11 cellular contexts compared by ENCODE assay signal in the genomic region with DNA sequence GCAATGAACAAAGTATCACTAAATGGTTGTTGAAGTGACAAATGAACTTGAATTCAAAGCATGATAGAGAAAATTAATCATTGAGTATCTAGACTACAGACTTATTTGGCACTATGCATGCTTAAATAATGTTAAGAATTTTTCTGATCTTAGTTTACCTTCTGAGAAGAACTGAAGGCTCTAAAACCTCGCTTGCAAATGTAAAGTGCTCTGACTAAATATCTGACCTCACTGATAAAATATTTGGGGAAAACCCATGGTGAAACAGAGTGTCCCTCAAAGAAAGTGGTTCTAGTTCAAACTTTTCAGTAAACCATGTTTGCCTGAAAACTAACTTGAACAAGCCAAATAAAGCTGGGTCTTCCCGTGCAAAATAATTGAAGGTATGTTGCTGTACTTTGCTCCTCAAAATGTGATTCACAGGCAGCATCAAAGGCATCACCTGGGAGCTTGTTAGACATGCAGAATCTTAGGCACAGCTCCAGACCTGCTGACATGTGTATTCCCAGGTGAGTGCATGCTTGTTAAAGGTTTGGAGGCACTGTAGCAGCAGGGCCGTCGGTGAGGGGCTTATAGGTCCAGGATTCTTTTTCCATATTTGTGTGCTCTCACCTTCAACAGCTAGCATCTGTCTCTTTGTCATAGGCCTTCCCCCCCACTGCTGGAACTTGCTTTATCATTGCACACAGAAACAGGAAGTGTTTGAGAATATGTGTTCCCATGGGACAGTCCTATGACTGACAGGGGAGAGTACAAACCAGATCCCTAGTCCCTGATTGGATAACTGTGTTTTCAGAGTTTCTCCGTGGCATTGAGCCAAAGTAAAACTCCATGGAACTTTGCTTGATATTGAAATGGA.
DNase-seq lines count a peak whose midpoint lies in the region; ATAC-seq and TF ChIP-seq lines count a peak whose summit lies in the region.
"Had no signal": no experiment of that assay in that cellular context is flagged by ENCODE, and none has a peak within 500 bp of the region (broad histone marks: within the 10 kb centered on the region; RNA-seq: fewer than 3 reads in every experiment).

No MANE protein-coding gene starts in this region.

- no peak overlapping the region for H3K27ac Mint-ChIP-seq in activated CD4-positive, alpha-beta memory T cell treated with anti-CD3 and anti-CD28 coated beads for 36 hours

- peak; percentile 4 for DNase-seq in SKM-1 treated with dmso at 0.1 percent for 144 hours (lab: John Stamatoyannopoulos, UW; ENCODE audit: unreplicated experiment)
- DNase-seq in SKM-1 (lab: John Stamatoyannopoulos, UW; ENCODE audit: unreplicated experiment) = no peak
- no peak for DNase-seq in RWPE2 (ENCODE audit: low spot score)
- DNase-seq in foreskin keratinocyte = peak; percentile 85 to 91
- DNase-seq in aorta = no peak
- no peak for DNase-seq in COLO668 (lab: John Stamatoyannopoulos, UW; ENCODE audit: unreplicated experiment)
- DNase-seq in activated T-cell treated with anti-CD3 and anti-CD28 coated beads, Interleukin-2, amount 50 U/mL, for 1 hour = no peak
- DNase-seq in activated CD4-positive, alpha-beta memory T cell treated with anti-CD3 and anti-CD28 coated beads for 36 hours = no peak
- DNase-seq: IMR-90 had no signal

- no peaks in the 10 kb centered on the region for H3K9me3 Mint-ChIP-seq in activated CD4-positive, alpha-beta memory T cell treated with anti-CD3 and anti-CD28 coated beads for 36 hours

- POLR2A ChIA-PET in activated CD4-positive, alpha-beta memory T cell treated with anti-CD3 and anti-CD28 coated beads for 36 hours (lab: Charles Lee) = no interaction called here

- H3K27me3 Mint-ChIP-seq in activated CD4-positive, alpha-beta memory T cell treated with anti-CD3 and anti-CD28 coated beads for 36 hours = no peaks in the 10 kb centered on the region

- TF ChIP-seq CTCF in RWPE2 (IDR thresholded peaks at IDR 0.05; ENCODE audit: poor library complexity, severe bottlenecking) (no peak), foreskin keratinocyte (conservative IDR thresholded peaks at IDR 0.05) (no peak)

- H3K36me3 Mint-ChIP-seq in activated CD4-positive, alpha-beta memory T cell treated with anti-CD3 and anti-CD28 coated beads for 36 hours = no peaks in the 10 kb centered on the region

- no peaks in the 10 kb centered on the region for H3K27me3 ChIP-seq in RWPE2 (ENCODE audit: insufficient read depth, poor library complexity, severe bottlenecking)
- H3K27me3 ChIP-seq in foreskin keratinocyte = no peaks in the 10 kb centered on the region
- H3K27me3 ChIP-seq in aorta (ENCODE audit: control insufficient read depth in 1 of 2, insufficient read depth in 2 of 2, low read length in 1 of 2) = no peaks in the 10 kb centered on the region

- H3K4me1 ChIP-seq in RWPE2 (ENCODE audit: insufficient read depth, poor library complexity, severe bottlenecking) (no peaks in the 10 kb centered on the region), foreskin keratinocyte (peaks cover 8% of the 10 kb centered on the region), aorta (ENCODE audit: control insufficient read depth in 1 of 2, insufficient read depth in 2 of 2, low read length in 2 of 2) (no peaks in the 10 kb centered on the region)

- CTCF ChIA-PET in activated CD4-positive, alpha-beta memory T cell treated with anti-CD3 and anti-CD28 coated beads for 36 hours (lab: Charles Lee) = no interaction called here

- no peak overlapping the region for H3K4me3 ChIP-seq in RWPE2 (ENCODE audit: severe bottlenecking)
- H3K4me3 ChIP-seq in aorta (ENCODE audit: low read length in 2 of 2) = no peak overlapping the region
- H3K4me3 ChIP-seq: coronary artery had no signal

- H3K4me3 Mint-ChIP-seq in activated CD4-positive, alpha-beta memory T cell treated with anti-CD3 and anti-CD28 coated beads for 36 hours = no peak overlapping the region

- 33% methylated on average over 5 of the region's 5 CpGs for WGBS in aorta, 2 donors

- no peaks in the 10 kb centered on the region for H3K9me3 ChIP-seq in RWPE2 (ENCODE audit: severe bottlenecking)
- H3K9me3 ChIP-seq in aorta (ENCODE audit: control insufficient read depth, low read length) = no peaks in the 10 kb centered on the region

- intact Hi-C loops in aorta (cut with DNase I) = no loop called here
- intact Hi-C loops in activated CD4-positive, alpha-beta memory T cell treated with anti-CD3 and anti-CD28 coated beads for 36 hours (cut with micrococcal nuclease) = no loop called here

- no peaks in the 10 kb centered on the region for H3K4me1 Mint-ChIP-seq in activated CD4-positive, alpha-beta memory T cell treated with anti-CD3 and anti-CD28 coated beads for 36 hours (ENCODE audit: low read depth)

- H3K27ac ChIP-seq in RWPE2 (ENCODE audit: poor library complexity, severe bottlenecking) = no peak overlapping the region
- peak overlapping the region; percentile 46 for H3K27ac ChIP-seq in foreskin keratinocyte
- no peak overlapping the region for H3K27ac ChIP-seq in aorta (ENCODE audit: low read depth in 1 of 2, low read length in 2 of 2)
- H3K27ac ChIP-seq: coronary artery had no signal

- no peaks in the 10 kb centered on the region for H3K36me3 ChIP-seq in RWPE2 (ENCODE audit: low read depth)
- no peaks in the 10 kb centered on the region for H3K36me3 ChIP-seq in aorta (ENCODE audit: control insufficient read depth in 1 of 2, insufficient read depth in 2 of 2, low read length in 1 of 2)

- ATAC-seq in RWPE2 (ENCODE audit: low read depth) (peak; percentile 31; the same call in 2 of the 3 replicates), foreskin keratinocyte (peak; percentile 91), aorta (ENCODE audit: low FRiP score) (peak; percentile 26)
- ATAC-seq: Panc1 had no signal

Comparison
In these comparisons a context has a peak if more than half of its experiments do, and no peak if none do; other contexts are left out.
1. DNase-seq: peak in SKM-1 treated with dmso at 0.1 percent for 144 hours (single experiment) and foreskin keratinocyte (2 of 2); none in SKM-1 (single experiment), RWPE2 (single experiment), aorta (0 of 2), COLO668 (single experiment), activated T-cell treated with anti-CD3 and anti-CD28 coated beads, Interleukin-2, amount 50 U/mL, for 1 hour (single experiment) and activated CD4-positive, alpha-beta memory T cell treated with anti-CD3 and anti-CD28 coated beads for 36 hours (single experiment).
2. ATAC-seq: peak in every context shown above with its lines; median percentile 91 in foreskin keratinocyte; 31 in RWPE2; 26 in aorta.